In the genomic region with DNA sequence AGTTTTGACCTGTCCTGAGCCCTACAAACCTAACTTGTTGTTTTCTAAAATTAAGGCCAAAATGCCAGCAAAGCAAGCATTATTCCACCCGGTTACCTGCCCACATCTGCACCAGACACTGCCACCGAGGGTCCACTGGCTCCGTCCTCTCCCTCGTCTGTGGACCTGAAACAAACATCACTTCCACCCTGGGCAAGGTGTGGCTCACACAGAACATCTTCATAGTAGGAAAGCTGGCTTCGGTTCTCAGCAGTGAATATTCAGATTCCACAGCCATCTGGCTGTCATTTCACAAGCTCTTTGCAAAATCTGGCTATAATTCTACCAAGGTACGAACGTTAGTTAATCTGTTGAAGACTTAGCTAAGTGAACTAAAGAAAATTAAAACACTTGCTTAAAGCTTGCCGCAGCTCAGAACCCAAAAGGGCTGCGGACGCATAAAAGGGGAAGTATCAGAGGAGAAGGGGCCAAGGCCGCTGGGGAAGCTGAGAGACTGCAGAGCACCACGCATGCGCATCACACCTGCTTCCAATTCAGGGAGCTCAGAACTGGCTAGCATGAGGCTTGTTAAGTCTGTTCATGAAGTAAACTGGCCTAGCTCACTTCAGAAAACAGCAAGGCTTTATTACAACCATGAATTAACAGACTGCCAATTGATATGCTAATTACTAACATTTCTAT, we compare ENCODE assay signal across 10 cellular contexts. TPM values are rescaled to one million over a fixed set of nuclear protein-coding genes. Genes with fewer than 3 reads are reported as not detected.
A peak's percentile ranks its signal among the peaks of the same experiment; 100 is the strongest.
DNase-seq lines count a peak whose midpoint lies in the region; ATAC-seq lines count a peak whose summit lies in the region.
"Had no signal": no experiment of that assay in that cellular context is flagged by ENCODE, and none has a peak within 500 bp of the region (broad histone marks: within the 10 kb centered on the region; RNA-seq: fewer than 3 reads in every experiment).

No MANE protein-coding gene starts in this region.

- ATAC-seq in GM18867 (IDR thresholded peaks at IDR 0.05; ENCODE audit: unreplicated experiment) = peak; percentile 67
- peak; percentile 70 for ATAC-seq in GM21786 (IDR thresholded peaks at IDR 0.05; ENCODE audit: unreplicated experiment)

- peak; percentile 84 for DNase-seq in OCI-M1 (lab: John Stamatoyannopoulos, UW)
- peak; percentile 44 for DNase-seq in medulla oblongata (ENCODE audit: extremely low spot score)
- DNase-seq in SJCRH30 = no peak
- no peak for DNase-seq in foreskin melanocyte
- DNase-seq in cortex of kidney (lab: John Stamatoyannopoulos, UW) = no peak
- DNase-seq in GOT3 (lab: John Stamatoyannopoulos, UW) = no peak
- DNase-seq: sigmoid colon had no signal

- H3K9me3 ChIP-seq in SJCRH30 (replicated peaks) = no peaks in the 10 kb centered on the region
- H3K9me3 ChIP-seq: sigmoid colon, suprapubic skin had no signal

- peaks cover 4% of the 10 kb centered on the region for H3K27me3 ChIP-seq in SJCRH30
- H3K27me3 ChIP-seq: sigmoid colon had no signal

- no peaks in the 10 kb centered on the region for H3K4me1 ChIP-seq in SJCRH30
- H3K4me1 ChIP-seq: sigmoid colon, suprapubic skin had no signal

- no peaks in the 10 kb centered on the region for H3K36me3 ChIP-seq in SJCRH30
- H3K36me3 ChIP-seq: sigmoid colon, suprapubic skin had no signal

- H3K27ac ChIP-seq in SJCRH30 = no peak overlapping the region
- H3K27ac ChIP-seq: sigmoid colon, suprapubic skin had no signal

- H3K4me3 ChIP-seq in SJCRH30 = no peak overlapping the region
- H3K4me3 ChIP-seq: sigmoid colon, suprapubic skin had no signal

RNA-seq across cellular contexts. Expression of a gene that starts 46.2 kb away (rescaled TPM):
- 3.8 and 6.0 TPM in 2 replicates for total RNA-seq in SJCRH30 (2014; rRNA removed; shearing (Covaris generic))

Comparison
In these comparisons a context has a peak if more than half of its experiments do, and no peak if none do; other contexts are left out.
1. DNase-seq: peak in OCI-M1 (single experiment) and medulla oblongata (single experiment); none in SJCRH30 (0 of 2), foreskin melanocyte (single experiment), cortex of kidney (single experiment) and GOT3 (single experiment).